2 cellular contexts compared by ENCODE assay signal in genomic region chr19:581399-582111, GRCh38.
TF ChIP-seq lines count a peak whose summit lies in the region.

No MANE protein-coding gene starts in this region.

TF ChIP-seq in Ishikawa, 13 proteins besides CTCF, POLR2A, EP300 and RAD21:
- TF ChIP-seq MAX (IDR thresholded peaks at IDR 0.05), result peak; percentile 9; the same call in 1 of the 2 replicates
- peak; percentile 71 for TF ChIP-seq NFIC (IDR thresholded peaks at IDR 0.05)
- no peak for TF ChIP-seq ZBTB7A (IDR thresholded peaks at IDR 0.05; ENCODE audit: low read depth)

TF ChIP-seq in H1, 55 proteins besides CTCF, POLR2A, EP300 and RAD21:
- TF ChIP-seq SIX5 (IDR thresholded peaks at IDR 0.05; ENCODE audit: low read depth, low read length) (no peak), POLR2AphosphoS5 (IDR thresholded peaks at IDR 0.05; ENCODE audit: low read depth, low read length) (0 out of 2 replicates have a peak, but pooled peaks have one; percentile 36), MAX (IDR thresholded peaks at IDR 0.05) (no peak)
